1 cellular context compared by ENCODE assay signal in genomic region chr16:67672739-67673662, GRCh38.
TF ChIP-seq lines count a peak whose summit lies in the region.

No MANE protein-coding gene starts in this region.

TF ChIP-seq in WTC11, 78 proteins besides CTCF, POLR2A, EP300 and RAD21 (continued from another document):
- TF ChIP-seq, protein P1, sequence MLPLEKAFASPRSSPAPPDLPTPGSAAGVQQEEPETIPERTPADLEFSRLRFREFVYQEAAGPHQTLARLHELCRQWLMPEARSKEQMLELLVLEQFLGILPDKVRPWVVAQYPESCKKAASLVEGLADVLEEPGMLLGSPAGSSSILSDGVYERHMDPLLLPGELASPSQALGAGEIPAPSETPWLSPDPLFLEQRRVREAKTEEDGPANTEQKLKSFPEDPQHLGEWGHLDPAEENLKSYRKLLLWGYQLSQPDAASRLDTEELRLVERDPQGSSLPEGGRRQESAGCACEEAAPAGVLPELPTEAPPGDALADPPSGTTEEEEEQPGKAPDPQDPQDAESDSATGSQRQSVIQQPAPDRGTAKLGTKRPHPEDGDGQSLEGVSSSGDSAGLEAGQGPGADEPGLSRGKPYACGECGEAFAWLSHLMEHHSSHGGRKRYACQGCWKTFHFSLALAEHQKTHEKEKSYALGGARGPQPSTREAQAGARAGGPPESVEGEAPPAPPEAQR (CRISPR knock-in tag; IDR thresholded peaks at IDR 0.05): no peak
- TF ChIP-seq RELA (CRISPR knock-in tag; IDR thresholded peaks at IDR 0.05; ENCODE audit: borderline replicate concordance) (no peak), ZNF425 (CRISPR knock-in tag; conservative IDR thresholded peaks at IDR 0.05) (no peak), JUN (CRISPR knock-in tag; IDR thresholded peaks at IDR 0.05) (no peak)
- TF ChIP-seq, protein P2, sequence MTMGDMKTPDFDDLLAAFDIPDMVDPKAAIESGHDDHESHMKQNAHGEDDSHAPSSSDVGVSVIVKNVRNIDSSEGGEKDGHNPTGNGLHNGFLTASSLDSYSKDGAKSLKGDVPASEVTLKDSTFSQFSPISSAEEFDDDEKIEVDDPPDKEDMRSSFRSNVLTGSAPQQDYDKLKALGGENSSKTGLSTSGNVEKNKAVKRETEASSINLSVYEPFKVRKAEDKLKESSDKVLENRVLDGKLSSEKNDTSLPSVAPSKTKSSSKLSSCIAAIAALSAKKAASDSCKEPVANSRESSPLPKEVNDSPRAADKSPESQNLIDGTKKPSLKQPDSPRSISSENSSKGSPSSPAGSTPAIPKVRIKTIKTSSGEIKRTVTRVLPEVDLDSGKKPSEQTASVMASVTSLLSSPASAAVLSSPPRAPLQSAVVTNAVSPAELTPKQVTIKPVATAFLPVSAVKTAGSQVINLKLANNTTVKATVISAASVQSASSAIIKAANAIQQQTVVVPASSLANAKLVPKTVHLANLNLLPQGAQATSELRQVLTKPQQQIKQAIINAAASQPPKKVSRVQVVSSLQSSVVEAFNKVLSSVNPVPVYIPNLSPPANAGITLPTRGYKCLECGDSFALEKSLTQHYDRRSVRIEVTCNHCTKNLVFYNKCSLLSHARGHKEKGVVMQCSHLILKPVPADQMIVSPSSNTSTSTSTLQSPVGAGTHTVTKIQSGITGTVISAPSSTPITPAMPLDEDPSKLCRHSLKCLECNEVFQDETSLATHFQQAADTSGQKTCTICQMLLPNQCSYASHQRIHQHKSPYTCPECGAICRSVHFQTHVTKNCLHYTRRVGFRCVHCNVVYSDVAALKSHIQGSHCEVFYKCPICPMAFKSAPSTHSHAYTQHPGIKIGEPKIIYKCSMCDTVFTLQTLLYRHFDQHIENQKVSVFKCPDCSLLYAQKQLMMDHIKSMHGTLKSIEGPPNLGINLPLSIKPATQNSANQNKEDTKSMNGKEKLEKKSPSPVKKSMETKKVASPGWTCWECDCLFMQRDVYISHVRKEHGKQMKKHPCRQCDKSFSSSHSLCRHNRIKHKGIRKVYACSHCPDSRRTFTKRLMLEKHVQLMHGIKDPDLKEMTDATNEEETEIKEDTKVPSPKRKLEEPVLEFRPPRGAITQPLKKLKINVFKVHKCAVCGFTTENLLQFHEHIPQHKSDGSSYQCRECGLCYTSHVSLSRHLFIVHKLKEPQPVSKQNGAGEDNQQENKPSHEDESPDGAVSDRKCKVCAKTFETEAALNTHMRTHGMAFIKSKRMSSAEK (CRISPR knock-in tag; IDR thresholded peaks at IDR 0.05; ENCODE audit: borderline replicate concordance): no peak
